In the genomic region with DNA sequence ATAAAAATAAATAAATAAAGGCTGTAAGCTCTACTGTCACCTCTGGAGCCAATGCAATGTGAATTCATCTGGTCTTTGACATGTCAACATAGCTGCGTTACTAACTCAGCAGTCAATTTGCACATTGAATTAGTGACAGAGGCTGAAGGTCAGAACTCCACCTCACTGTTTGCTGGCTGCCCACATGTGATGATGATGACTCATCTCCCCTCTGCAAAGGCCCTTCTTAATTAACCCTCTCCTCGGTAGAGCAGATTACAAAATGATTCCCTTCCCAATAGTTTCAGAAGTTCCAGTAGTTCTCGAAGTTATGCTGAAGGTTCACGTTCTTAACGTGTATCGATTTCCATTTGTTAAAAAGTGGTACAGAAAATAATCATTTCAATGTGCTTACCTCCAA, we compare ENCODE assay signal across 1 cellular context.
TF ChIP-seq lines count a peak whose summit lies in the region.

No MANE protein-coding gene starts in this region.

TF ChIP-seq in IMR-90, 13 proteins besides CTCF, POLR2A, EP300 and RAD21:
- TF ChIP-seq RFX5 (IDR thresholded peaks at IDR 0.05; ENCODE audit: low read depth, low read length) = no peak
- TF ChIP-seq RCOR1 (IDR thresholded peaks at IDR 0.05; ENCODE audit: insufficient replicate concordance, low read length) = no peak
- no peak for TF ChIP-seq MAFK (IDR thresholded peaks at IDR 0.05; ENCODE audit: low read depth, low read length)
- TF ChIP-seq CHD1 (IDR thresholded peaks at IDR 0.05; ENCODE audit: low read depth, low read length) = no peak
- TF ChIP-seq MAZ (IDR thresholded peaks at IDR 0.05; ENCODE audit: borderline replicate concordance, low read depth, low read length) = no peak
- no peak for TF ChIP-seq MXI1 (IDR thresholded peaks at IDR 0.05; ENCODE audit: borderline replicate concordance, low read depth, low read length)
- TF ChIP-seq, protein P1, sequence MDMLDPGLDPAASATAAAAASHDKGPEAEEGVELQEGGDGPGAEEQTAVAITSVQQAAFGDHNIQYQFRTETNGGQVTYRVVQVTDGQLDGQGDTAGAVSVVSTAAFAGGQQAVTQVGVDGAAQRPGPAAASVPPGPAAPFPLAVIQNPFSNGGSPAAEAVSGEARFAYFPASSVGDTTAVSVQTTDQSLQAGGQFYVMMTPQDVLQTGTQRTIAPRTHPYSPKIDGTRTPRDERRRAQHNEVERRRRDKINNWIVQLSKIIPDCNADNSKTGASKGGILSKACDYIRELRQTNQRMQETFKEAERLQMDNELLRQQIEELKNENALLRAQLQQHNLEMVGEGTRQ (IDR thresholded peaks at IDR 0.05; ENCODE audit: low read depth, low read length) = no peak
- no peak for TF ChIP-seq CEBPB (IDR thresholded peaks at IDR 0.05; ENCODE audit: low read depth, low read length)
- TF ChIP-seq FOS (IDR thresholded peaks at IDR 0.05; ENCODE audit: low read depth, low read length) = no peak
- TF ChIP-seq NFE2L2 (IDR thresholded peaks at IDR 0.05; ENCODE audit: low read depth, low read length) = no peak
- TF ChIP-seq BHLHE40 (IDR thresholded peaks at IDR 0.05; ENCODE audit: low read depth, low read length) = no peak
- TF ChIP-seq, protein P2, sequence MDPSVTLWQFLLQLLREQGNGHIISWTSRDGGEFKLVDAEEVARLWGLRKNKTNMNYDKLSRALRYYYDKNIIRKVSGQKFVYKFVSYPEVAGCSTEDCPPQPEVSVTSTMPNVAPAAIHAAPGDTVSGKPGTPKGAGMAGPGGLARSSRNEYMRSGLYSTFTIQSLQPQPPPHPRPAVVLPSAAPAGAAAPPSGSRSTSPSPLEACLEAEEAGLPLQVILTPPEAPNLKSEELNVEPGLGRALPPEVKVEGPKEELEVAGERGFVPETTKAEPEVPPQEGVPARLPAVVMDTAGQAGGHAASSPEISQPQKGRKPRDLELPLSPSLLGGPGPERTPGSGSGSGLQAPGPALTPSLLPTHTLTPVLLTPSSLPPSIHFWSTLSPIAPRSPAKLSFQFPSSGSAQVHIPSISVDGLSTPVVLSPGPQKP (IDR thresholded peaks at IDR 0.05; ENCODE audit: borderline replicate concordance, low read depth, low read length) = no peak
- no peak for TF ChIP-seq SMC3 (IDR thresholded peaks at IDR 0.05; ENCODE audit: low read depth, low read length)
